Comparison of ENCODE assay signal across 1 cellular context in the genomic region with DNA sequence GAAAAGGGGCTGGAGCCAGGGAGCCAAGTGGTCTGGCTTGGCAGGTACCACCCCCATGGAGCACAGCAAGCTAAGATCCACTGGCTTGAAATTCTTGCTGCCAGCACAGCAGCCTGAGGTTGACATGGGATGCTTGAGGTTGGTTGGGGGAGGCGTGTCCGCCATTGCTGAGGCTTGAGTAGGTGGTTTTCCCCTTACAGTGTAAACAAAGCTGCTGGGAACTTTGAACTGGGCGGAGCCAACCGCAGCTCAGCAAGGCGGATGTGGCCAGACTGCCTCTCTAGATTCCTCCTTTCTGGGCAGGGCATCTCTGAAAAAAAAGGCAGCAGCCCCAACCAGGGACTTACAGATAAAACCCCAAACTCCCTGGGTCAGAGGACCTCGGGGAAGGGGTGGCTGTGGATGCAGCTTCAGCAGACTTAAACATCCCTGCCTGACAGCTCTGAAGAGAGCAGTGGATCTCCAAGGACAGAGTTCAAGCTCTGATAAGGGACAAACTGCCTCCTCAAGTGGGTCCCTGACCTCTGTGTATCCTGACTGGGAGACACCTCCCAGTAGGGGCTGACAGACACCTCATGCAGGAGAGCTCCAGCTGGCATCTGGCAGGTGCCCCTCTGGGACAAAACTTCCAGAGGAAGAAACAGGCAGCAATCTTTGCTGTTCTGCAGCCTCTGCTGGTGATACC.
A peak's percentile ranks its signal among the peaks of the same experiment; 100 is the strongest.
TF ChIP-seq lines count a peak whose summit lies in the region.
"Not testable (repeated sequence)": the region's sequence is repeated elsewhere in the genome, so short reads cannot be mapped to it uniquely, and the experiment has no call there.

No MANE protein-coding gene starts in this region.

TF ChIP-seq in HepG2, 621 proteins besides CTCF, POLR2A, EP300 and RAD21 (continued from another document and continues in another):
- TF ChIP-seq, protein P1, sequence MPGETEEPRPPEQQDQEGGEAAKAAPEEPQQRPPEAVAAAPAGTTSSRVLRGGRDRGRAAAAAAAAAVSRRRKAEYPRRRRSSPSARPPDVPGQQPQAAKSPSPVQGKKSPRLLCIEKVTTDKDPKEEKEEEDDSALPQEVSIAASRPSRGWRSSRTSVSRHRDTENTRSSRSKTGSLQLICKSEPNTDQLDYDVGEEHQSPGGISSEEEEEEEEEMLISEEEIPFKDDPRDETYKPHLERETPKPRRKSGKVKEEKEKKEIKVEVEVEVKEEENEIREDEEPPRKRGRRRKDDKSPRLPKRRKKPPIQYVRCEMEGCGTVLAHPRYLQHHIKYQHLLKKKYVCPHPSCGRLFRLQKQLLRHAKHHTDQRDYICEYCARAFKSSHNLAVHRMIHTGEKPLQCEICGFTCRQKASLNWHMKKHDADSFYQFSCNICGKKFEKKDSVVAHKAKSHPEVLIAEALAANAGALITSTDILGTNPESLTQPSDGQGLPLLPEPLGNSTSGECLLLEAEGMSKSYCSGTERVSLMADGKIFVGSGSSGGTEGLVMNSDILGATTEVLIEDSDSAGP (CRISPR knock-in tag; IDR thresholded peaks at IDR 0.05; ENCODE audit: borderline replicate concordance): peak; percentile 38; the same call in 1 of the 2 replicates
- TF ChIP-seq FOXK1 (CRISPR knock-in tag; IDR thresholded peaks at IDR 0.05; ENCODE audit: borderline replicate concordance, low read depth) (0 out of 2 replicates have a peak, but pooled peaks have one; percentile 63), KLF16 (CRISPR knock-in tag; IDR thresholded peaks at IDR 0.05) (peak in 1 of 2 experiments; percentile 38; a peak in 1 of 4 replicates), EHMT2 (IDR thresholded peaks at IDR 0.05; ENCODE audit: borderline replicate concordance, low read depth, low read length) (peak; percentile 69; the same call in 1 of the 2 replicates), MTA1 (CRISPR knock-in tag; IDR thresholded peaks at IDR 0.05; ENCODE audit: borderline replicate concordance) (peak; percentile 54; the same call in 1 of the 2 replicates), MED1 (CRISPR knock-in tag; IDR thresholded peaks at IDR 0.05) (peak; percentile 38; the same call in 1 of the 2 replicates), FOSL2 (CRISPR knock-in tag; IDR thresholded peaks at IDR 0.05) (peak; percentile 74), MIER3 (CRISPR knock-in tag; IDR thresholded peaks at IDR 0.05; ENCODE audit: borderline replicate concordance) (0 out of 2 replicates have a peak, but pooled peaks have one; percentile 34), ZNF331 (CRISPR knock-in tag; IDR thresholded peaks at IDR 0.05) (peak; percentile 89), FOXJ3 (CRISPR knock-in tag; IDR thresholded peaks at IDR 0.05; ENCODE audit: borderline replicate concordance) (peak; percentile 43; the same call in 1 of the 2 replicates), ZNF501 (CRISPR knock-in tag; IDR thresholded peaks at IDR 0.05) (peak; percentile 49; the same call in 1 of the 2 replicates), HOXA5 (CRISPR knock-in tag; IDR thresholded peaks at IDR 0.05) (0 out of 2 replicates have a peak, but pooled peaks have one; percentile 26), RXRB (CRISPR knock-in tag; IDR thresholded peaks at IDR 0.05; ENCODE audit: borderline replicate concordance) (peak; percentile 39; the same call in 1 of the 2 replicates), NR2C2 (CRISPR knock-in tag; IDR thresholded peaks at IDR 0.05; ENCODE audit: borderline replicate concordance) (peak; percentile 73), MIER2 (CRISPR knock-in tag; IDR thresholded peaks at IDR 0.05) (peak; percentile 70; the same call in 1 of the 2 replicates), ZMYM3 (CRISPR knock-in tag; IDR thresholded peaks at IDR 0.05) (0 out of 2 replicates have a peak, but pooled peaks have one; percentile 7), GABPA (CRISPR knock-in tag; IDR thresholded peaks at IDR 0.05; ENCODE audit: low read depth) (peak; percentile 61), GABPB1 (CRISPR knock-in tag; IDR thresholded peaks at IDR 0.05) (peak; percentile 63), SP1 (CRISPR knock-in tag; IDR thresholded peaks at IDR 0.05) (peak; percentile 67), ETV5 (CRISPR knock-in tag; IDR thresholded peaks at IDR 0.05; ENCODE audit: borderline replicate concordance) (peak; percentile 58; the same call in 1 of the 2 replicates), ZNF644 (CRISPR knock-in tag; IDR thresholded peaks at IDR 0.05; ENCODE audit: low read depth) (peak; percentile 98), HDAC2 (CRISPR knock-in tag; IDR thresholded peaks at IDR 0.05) (peak; percentile 56), ZFP90 (CRISPR knock-in tag; IDR thresholded peaks at IDR 0.05; ENCODE audit: borderline replicate concordance) (0 out of 2 replicates have a peak, but pooled peaks have one; percentile 28), FOXO1 (CRISPR knock-in tag; IDR thresholded peaks at IDR 0.05) (peak; percentile 50), ZBTB7B (CRISPR knock-in tag; IDR thresholded peaks at IDR 0.05) (0 out of 2 replicates have a peak, but pooled peaks have one; percentile 30), SALL2 (CRISPR knock-in tag; IDR thresholded peaks at IDR 0.05) (0 out of 2 replicates have a peak, but pooled peaks have one; percentile 64), FOXA3 (CRISPR knock-in tag; IDR thresholded peaks at IDR 0.05) (peak; percentile 89), FOSL1 (CRISPR knock-in tag; IDR thresholded peaks at IDR 0.05; ENCODE audit: borderline replicate concordance) (0 out of 2 replicates have a peak, but pooled peaks have one; percentile 33)
- TF ChIP-seq, protein P2, sequence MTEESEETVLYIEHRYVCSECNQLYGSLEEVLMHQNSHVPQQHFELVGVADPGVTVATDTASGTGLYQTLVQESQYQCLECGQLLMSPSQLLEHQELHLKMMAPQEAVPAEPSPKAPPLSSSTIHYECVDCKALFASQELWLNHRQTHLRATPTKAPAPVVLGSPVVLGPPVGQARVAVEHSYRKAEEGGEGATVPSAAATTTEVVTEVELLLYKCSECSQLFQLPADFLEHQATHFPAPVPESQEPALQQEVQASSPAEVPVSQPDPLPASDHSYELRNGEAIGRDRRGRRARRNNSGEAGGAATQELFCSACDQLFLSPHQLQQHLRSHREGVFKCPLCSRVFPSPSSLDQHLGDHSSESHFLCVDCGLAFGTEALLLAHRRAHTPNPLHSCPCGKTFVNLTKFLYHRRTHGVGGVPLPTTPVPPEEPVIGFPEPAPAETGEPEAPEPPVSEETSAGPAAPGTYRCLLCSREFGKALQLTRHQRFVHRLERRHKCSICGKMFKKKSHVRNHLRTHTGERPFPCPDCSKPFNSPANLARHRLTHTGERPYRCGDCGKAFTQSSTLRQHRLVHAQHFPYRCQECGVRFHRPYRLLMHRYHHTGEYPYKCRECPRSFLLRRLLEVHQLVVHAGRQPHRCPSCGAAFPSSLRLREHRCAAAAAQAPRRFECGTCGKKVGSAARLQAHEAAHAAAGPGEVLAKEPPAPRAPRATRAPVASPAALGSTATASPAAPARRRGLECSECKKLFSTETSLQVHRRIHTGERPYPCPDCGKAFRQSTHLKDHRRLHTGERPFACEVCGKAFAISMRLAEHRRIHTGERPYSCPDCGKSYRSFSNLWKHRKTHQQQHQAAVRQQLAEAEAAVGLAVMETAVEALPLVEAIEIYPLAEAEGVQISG (CRISPR knock-in tag; IDR thresholded peaks at IDR 0.05): peak; percentile 67
- TF ChIP-seq, protein P3, sequence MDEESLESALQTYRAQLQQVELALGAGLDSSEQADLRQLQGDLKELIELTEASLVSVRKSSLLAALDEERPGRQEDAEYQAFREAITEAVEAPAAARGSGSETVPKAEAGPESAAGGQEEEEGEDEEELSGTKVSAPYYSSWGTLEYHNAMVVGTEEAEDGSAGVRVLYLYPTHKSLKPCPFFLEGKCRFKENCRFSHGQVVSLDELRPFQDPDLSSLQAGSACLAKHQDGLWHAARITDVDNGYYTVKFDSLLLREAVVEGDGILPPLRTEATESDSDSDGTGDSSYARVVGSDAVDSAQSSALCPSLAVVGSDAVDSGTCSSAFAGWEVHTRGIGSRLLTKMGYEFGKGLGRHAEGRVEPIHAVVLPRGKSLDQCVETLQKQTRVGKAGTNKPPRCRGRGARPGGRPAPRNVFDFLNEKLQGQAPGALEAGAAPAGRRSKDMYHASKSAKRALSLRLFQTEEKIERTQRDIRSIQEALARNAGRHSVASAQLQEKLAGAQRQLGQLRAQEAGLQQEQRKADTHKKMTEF (CRISPR knock-in tag; IDR thresholded peaks at IDR 0.05): peak; percentile 60; the same call in 1 of the 2 replicates
- TF ChIP-seq, protein P4, sequence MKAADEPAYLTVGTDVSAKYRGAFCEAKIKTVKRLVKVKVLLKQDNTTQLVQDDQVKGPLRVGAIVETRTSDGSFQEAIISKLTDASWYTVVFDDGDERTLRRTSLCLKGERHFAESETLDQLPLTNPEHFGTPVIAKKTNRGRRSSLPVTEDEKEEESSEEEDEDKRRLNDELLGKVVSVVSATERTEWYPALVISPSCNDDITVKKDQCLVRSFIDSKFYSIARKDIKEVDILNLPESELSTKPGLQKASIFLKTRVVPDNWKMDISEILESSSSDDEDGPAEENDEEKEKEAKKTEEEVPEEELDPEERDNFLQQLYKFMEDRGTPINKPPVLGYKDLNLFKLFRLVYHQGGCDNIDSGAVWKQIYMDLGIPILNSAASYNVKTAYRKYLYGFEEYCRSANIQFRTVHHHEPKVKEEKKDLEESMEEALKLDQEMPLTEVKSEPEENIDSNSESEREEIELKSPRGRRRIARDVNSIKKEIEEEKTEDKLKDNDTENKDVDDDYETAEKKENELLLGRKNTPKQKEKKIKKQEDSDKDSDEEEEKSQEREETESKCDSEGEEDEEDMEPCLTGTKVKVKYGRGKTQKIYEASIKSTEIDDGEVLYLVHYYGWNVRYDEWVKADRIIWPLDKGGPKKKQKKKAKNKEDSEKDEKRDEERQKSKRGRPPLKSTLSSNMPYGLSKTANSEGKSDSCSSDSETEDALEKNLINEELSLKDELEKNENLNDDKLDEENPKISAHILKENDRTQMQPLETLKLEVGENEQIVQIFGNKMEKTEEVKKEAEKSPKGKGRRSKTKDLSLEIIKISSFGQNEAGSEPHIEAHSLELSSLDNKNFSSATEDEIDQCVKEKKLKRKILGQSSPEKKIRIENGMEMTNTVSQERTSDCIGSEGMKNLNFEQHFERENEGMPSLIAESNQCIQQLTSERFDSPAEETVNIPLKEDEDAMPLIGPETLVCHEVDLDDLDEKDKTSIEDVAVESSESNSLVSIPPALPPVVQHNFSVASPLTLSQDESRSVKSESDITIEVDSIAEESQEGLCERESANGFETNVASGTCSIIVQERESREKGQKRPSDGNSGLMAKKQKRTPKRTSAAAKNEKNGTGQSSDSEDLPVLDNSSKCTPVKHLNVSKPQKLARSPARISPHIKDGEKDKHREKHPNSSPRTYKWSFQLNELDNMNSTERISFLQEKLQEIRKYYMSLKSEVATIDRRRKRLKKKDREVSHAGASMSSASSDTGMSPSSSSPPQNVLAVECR (CRISPR knock-in tag; IDR thresholded peaks at IDR 0.05; ENCODE audit: borderline replicate concordance): 0 out of 2 replicates have a peak, but pooled peaks have one; percentile 14
- not testable (repeated sequence) for TF ChIP-seq GABPA (IDR thresholded peaks at IDR 0.05; ENCODE audit: low read depth, low read length); SP1 (IDR thresholded peaks at IDR 0.05)
- TF ChIP-seq, protein P5, sequence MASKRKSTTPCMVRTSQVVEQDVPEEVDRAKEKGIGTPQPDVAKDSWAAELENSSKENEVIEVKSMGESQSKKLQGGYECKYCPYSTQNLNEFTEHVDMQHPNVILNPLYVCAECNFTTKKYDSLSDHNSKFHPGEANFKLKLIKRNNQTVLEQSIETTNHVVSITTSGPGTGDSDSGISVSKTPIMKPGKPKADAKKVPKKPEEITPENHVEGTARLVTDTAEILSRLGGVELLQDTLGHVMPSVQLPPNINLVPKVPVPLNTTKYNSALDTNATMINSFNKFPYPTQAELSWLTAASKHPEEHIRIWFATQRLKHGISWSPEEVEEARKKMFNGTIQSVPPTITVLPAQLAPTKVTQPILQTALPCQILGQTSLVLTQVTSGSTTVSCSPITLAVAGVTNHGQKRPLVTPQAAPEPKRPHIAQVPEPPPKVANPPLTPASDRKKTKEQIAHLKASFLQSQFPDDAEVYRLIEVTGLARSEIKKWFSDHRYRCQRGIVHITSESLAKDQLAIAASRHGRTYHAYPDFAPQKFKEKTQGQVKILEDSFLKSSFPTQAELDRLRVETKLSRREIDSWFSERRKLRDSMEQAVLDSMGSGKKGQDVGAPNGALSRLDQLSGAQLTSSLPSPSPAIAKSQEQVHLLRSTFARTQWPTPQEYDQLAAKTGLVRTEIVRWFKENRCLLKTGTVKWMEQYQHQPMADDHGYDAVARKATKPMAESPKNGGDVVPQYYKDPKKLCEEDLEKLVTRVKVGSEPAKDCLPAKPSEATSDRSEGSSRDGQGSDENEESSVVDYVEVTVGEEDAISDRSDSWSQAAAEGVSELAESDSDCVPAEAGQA (IDR thresholded peaks at IDR 0.05; ENCODE audit: low read depth): 0 out of 2 replicates have a peak, but pooled peaks have one; percentile 42
- TF ChIP-seq, protein P5 (CRISPR knock-in tag; IDR thresholded peaks at IDR 0.05; ENCODE audit: borderline replicate concordance): not testable (repeated sequence)
- TF ChIP-seq, protein P6, sequence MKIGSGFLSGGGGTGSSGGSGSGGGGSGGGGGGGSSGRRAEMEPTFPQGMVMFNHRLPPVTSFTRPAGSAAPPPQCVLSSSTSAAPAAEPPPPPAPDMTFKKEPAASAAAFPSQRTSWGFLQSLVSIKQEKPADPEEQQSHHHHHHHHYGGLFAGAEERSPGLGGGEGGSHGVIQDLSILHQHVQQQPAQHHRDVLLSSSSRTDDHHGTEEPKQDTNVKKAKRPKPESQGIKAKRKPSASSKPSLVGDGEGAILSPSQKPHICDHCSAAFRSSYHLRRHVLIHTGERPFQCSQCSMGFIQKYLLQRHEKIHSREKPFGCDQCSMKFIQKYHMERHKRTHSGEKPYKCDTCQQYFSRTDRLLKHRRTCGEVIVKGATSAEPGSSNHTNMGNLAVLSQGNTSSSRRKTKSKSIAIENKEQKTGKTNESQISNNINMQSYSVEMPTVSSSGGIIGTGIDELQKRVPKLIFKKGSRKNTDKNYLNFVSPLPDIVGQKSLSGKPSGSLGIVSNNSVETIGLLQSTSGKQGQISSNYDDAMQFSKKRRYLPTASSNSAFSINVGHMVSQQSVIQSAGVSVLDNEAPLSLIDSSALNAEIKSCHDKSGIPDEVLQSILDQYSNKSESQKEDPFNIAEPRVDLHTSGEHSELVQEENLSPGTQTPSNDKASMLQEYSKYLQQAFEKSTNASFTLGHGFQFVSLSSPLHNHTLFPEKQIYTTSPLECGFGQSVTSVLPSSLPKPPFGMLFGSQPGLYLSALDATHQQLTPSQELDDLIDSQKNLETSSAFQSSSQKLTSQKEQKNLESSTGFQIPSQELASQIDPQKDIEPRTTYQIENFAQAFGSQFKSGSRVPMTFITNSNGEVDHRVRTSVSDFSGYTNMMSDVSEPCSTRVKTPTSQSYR (CRISPR knock-in tag; IDR thresholded peaks at IDR 0.05; ENCODE audit: borderline replicate concordance): peak; percentile 64; the same call in 1 of the 2 replicates
